ENCODE assay signal across 24 cellular contexts in the genomic region with DNA sequence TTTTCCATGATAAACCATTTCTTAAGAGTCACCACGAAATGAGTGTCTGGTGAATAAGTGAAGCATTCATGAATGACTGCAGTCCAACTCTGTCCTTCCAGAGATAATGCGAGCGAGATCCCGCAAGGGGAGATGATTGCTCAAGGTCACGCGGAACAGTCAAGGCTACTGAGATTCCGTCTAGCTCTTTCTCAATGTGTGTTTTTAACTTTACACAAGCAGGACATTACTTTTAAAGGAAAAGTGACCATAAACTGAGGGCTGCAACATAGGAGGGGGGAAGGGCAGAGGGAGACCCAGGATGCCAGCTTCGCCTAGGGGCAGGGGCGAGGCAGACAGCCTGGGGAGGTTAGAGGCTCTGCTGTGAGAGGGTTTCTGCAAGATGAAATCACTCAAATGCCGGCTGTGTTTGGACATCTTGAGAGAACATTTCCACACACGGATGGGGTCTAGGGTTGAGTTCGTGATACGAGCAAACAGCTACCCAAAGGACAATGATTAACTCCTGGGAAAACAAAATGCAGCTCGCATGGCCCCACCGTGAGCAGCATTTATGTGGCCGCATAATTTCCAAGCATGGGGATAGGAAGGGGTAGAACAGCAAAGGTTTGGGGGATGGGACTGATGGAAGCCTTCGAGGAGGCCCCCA. TPM values are rescaled to one million over a fixed set of nuclear protein-coding genes. Genes with fewer than 3 reads are reported as not detected.
"Had no signal": no experiment of that assay in that cellular context is flagged by ENCODE, and none has a peak within 500 bp of the region (broad histone marks: within the 10 kb centered on the region; RNA-seq: fewer than 3 reads in every experiment).

No MANE protein-coding gene starts in this region.

- H3K4me3 Mint-ChIP-seq: natural killer cell treated with Interleukin-12 subunit alpha and Interleukin-12 subunit beta and Interleukin-15 and Interleukin-18, amount 100 ng/mL, for 72 hours had no signal

- H3K36me3 Mint-ChIP-seq: activated naive CD4-positive, alpha-beta T cell treated with anti-CD3 and anti-CD28 coated beads, Interleukin-2, amount 50 U/mL, for 72 hours; natural killer cell treated with Interleukin-12 subunit alpha and Interleukin-12 subunit beta and Interleukin-15 and Interleukin-18, amount 100 ng/mL, for 72 hours had no signal

- H3K36me3 ChIP-seq: ascending aorta, brain microvascular endothelial cell, gastrocnemius medialis, left lung, neutrophil, sigmoid colon, upper lobe of left lung had no signal

- H3K27ac ChIP-seq: ascending aorta, brain microvascular endothelial cell, gastrocnemius medialis, left lung, neutrophil, parathyroid adenoma, sigmoid colon, upper lobe of left lung had no signal

- H3K9me3 ChIP-seq: ascending aorta, gastrocnemius medialis, left lung, neutrophil, sigmoid colon, upper lobe of left lung had no signal

- FAIRE-seq: endothelial cell of umbilical vein, keratinocyte, TTC549 had no signal

- H3K9me3 Mint-ChIP-seq: activated naive CD4-positive, alpha-beta T cell treated with anti-CD3 and anti-CD28 coated beads, Interleukin-2, amount 50 U/mL, for 72 hours; natural killer cell treated with Interleukin-12 subunit alpha and Interleukin-12 subunit beta and Interleukin-15 and Interleukin-18, amount 100 ng/mL, for 72 hours had no signal

- H3K9ac ChIP-seq: parathyroid adenoma had no signal

- DNase-seq: activated CD4-positive, alpha-beta T cell treated with anti-CD3 and anti-CD28 coated beads for 1 hour; brain microvascular endothelial cell; central memory CD4-positive, alpha-beta T cell; dermis blood vessel endothelial cell; effector memory CD4-positive, alpha-beta T cell; gastrocnemius medialis; mammary epithelial cell; midbrain; stimulated activated CD4-positive, alpha-beta T cell treated with anti-CD3 and anti-CD28 coated beads, Interleukin-2, amount 100 ng/mL, for 48 hours; stimulated activated naive CD4-positive, alpha-beta T cell; T-helper 1 cell; upper lobe of left lung had no signal

- ATAC-seq: activated naive CD4-positive, alpha-beta T cell treated with anti-CD3 and anti-CD28 coated beads, Interleukin-2, amount 50 U/mL, for 72 hours; esophagus mucosa; gastrocnemius medialis; left lung; natural killer cell treated with Interleukin-12 subunit alpha and Interleukin-12 subunit beta and Interleukin-15 and Interleukin-18, amount 100 ng/mL, for 72 hours had no signal

- H3K4me3 ChIP-seq: ascending aorta, gastrocnemius medialis, left lung, sigmoid colon, smooth muscle cell, upper lobe of left lung had no signal

- H3K27ac Mint-ChIP-seq: activated naive CD4-positive, alpha-beta T cell treated with anti-CD3 and anti-CD28 coated beads, Interleukin-2, amount 50 U/mL, for 72 hours; natural killer cell treated with Interleukin-12 subunit alpha and Interleukin-12 subunit beta and Interleukin-15 and Interleukin-18, amount 100 ng/mL, for 72 hours had no signal

- H3K4me1 ChIP-seq: ascending aorta, gastrocnemius medialis, left lung, parathyroid adenoma, sigmoid colon, upper lobe of left lung had no signal

RNA-seq across cellular contexts. Expression of gene DUSP9, which starts 24.2 kb away (rescaled TPM):
- total RNA-seq: ascending aorta; endothelial cell of umbilical vein; gastrocnemius medialis; natural killer cell treated with Interleukin-12 subunit alpha and Interleukin-12 subunit beta and Interleukin-15 and Interleukin-18, amount 100 ng/mL, for 72 hours; sigmoid colon had no signal

RNA-seq across cellular contexts. Expression of gene PNCK, which starts 50.8 kb away (rescaled TPM):
- total RNA-seq: dermis blood vessel endothelial cell; endothelial cell of umbilical vein; natural killer cell treated with Interleukin-12 subunit alpha and Interleukin-12 subunit beta and Interleukin-15 and Interleukin-18, amount 100 ng/mL, for 72 hours had no signal
